ENCODE assay signal across 15 cellular contexts in genomic region chr6:32182617-32183016, GRCh38. TPM values are rescaled to one million over a fixed set of nuclear protein-coding genes. Genes with fewer than 3 reads are reported as not detected.
A peak's percentile ranks its signal among the peaks of the same experiment; 100 is the strongest.
DNase-seq lines count a peak whose midpoint lies in the region; ATAC-seq and TF ChIP-seq lines count a peak whose summit lies in the region.
"Had no signal": no experiment of that assay in that cellular context is flagged by ENCODE, and none has a peak within 500 bp of the region (broad histone marks: within the 10 kb centered on the region; RNA-seq: fewer than 3 reads in every experiment).

No MANE protein-coding gene starts in this region.

- DNase-seq in IMR-90, result no peak
- DNase-seq in effector memory CD4-positive, alpha-beta T cell, result no peak
- peak; percentile 68 for DNase-seq in posterior vena cava (ENCODE audit: low spot score)
- no peak for DNase-seq in Karpas-422
- DNase-seq in putamen (ENCODE audit: low spot score), result no peak
- DNase-seq: activated B cell treated with CpG ODN at 0.5 μM for 24 hours, dermis blood vessel endothelial cell, NCI-H1694 treated with DMSO at 0.1 percent for 48 hours, NCI-H526, PC-9, testis had no signal

- intact Hi-C loops in IMR-90 (cut with micrococcal nuclease), result no loop called here
- intact Hi-C loops in posterior vena cava (cut with DNase I), result no loop called here

- no peak overlapping the region for H3K18ac ChIP-seq in IMR-90 (ENCODE audit: low read depth, low read length)

- H3K27me3 ChIP-seq in BLaER1, result no peaks in the 10 kb centered on the region
- H3K27me3 ChIP-seq in IMR-90 (ENCODE audit: control insufficient read depth, insufficient read depth, low read length), result no peaks in the 10 kb centered on the region
- H3K27me3 ChIP-seq in effector memory CD4-positive, alpha-beta T cell (replicated peaks; ENCODE audit: control insufficient read depth, insufficient read depth, low read length, poor library complexity, severe bottlenecking), result no peaks in the 10 kb centered on the region
- no peaks in the 10 kb centered on the region for H3K27me3 ChIP-seq in Karpas-422 (ENCODE audit: low read length)
- H3K27me3 ChIP-seq: testis had no signal

- dilution Hi-C loops in IMR-90 (cut with HindIII; ENCODE audit: low sequenced_read_pairs, unreplicated experiment), result no loop called here

- H3K4me3 ChIP-seq in BLaER1 (no peak overlapping the region), IMR-90 (ENCODE audit: insufficient read depth, low read depth, low read length) (no peak overlapping the region), Karpas-422 (ENCODE audit: low read length) (no peak overlapping the region)
- H3K4me3 ChIP-seq in effector memory CD4-positive, alpha-beta T cell (ENCODE audit: insufficient read depth, low read depth, low read length, poor library complexity, severe bottlenecking), result no peak overlapping the region
- H3K4me3 ChIP-seq: PC-9, skin epidermis, testis had no signal

- no peak overlapping the region for H2AK5ac ChIP-seq in IMR-90 (ENCODE audit: low read depth, low read length)

- TF ChIP-seq POLR2A in IMR-90 (IDR thresholded peaks at IDR 0.05; ENCODE audit: low read depth, low read length), result no peak

- H4K8ac ChIP-seq in IMR-90 (ENCODE audit: low read depth in 2 of 2, low read length in 2 of 2), result no peak overlapping the region

- TF ChIP-seq RAD21 in IMR-90 (IDR thresholded peaks at IDR 0.05; ENCODE audit: low read length), result no peak

- CTCF ChIA-PET in IMR-90 (lab: Yijun Ruan, JAX), result no interaction called here

- peaks cover 16 to 40% of the 10 kb centered on the region in 2 experiments for H3K79me1 ChIP-seq in IMR-90 (ENCODE audit: low read depth in 1 of 2, low read length in 2 of 2)

- H2BK20ac ChIP-seq in IMR-90 (ENCODE audit: low read depth, low read length), result no peak overlapping the region

- no peak overlapping the region for H3K23ac ChIP-seq in IMR-90 (ENCODE audit: low read depth, low read length)

- H3K9ac ChIP-seq in BLaER1, result peak overlapping the region; percentile 41; the same call in 1 of the 2 replicates
- no peak overlapping the region for H3K9ac ChIP-seq in IMR-90 (ENCODE audit: low read depth, low read length)
- no peak overlapping the region for H3K9ac ChIP-seq in Karpas-422 (ENCODE audit: low read length)

- no peak overlapping the region for H2BK120ac ChIP-seq in IMR-90 (ENCODE audit: low read depth, low read length)

- ATAC-seq in IMR-90 (ENCODE audit: low read depth), result no peak
- ATAC-seq in GM18870 (IDR thresholded peaks at IDR 0.05; ENCODE audit: unreplicated experiment), result no peak
- ATAC-seq in HG03342 (IDR thresholded peaks at IDR 0.05; ENCODE audit: unreplicated experiment), result no peak

- H3K4me2 ChIP-seq in BLaER1 (no peak overlapping the region), IMR-90 (ENCODE audit: low read depth, low read length) (no peak overlapping the region), Karpas-422 (ENCODE audit: low read depth, low read length, poor library complexity, severe bottlenecking) (no peak overlapping the region)
- H3K4me2 ChIP-seq: PC-9 had no signal

- H3K9me3 ChIP-seq in BLaER1 (no peaks in the 10 kb centered on the region), IMR-90 (ENCODE audit: control insufficient read depth, insufficient read depth, low read length) (no peaks in the 10 kb centered on the region), Karpas-422 (ENCODE audit: low read length) (no peaks in the 10 kb centered on the region)
- no peaks in the 10 kb centered on the region for H3K9me3 ChIP-seq in effector memory CD4-positive, alpha-beta T cell (ENCODE audit: control insufficient read depth, low read length)
- H3K9me3 ChIP-seq: testis had no signal

- H3K79me2 ChIP-seq in Karpas-422 (ENCODE audit: low read length), result peaks cover 25% of the 10 kb centered on the region

- no peak for TF ChIP-seq CTCF in IMR-90 (conservative IDR thresholded peaks at IDR 0.05; ENCODE audit: low read depth, low read length)

- no peak overlapping the region for H3K4ac ChIP-seq in IMR-90 (ENCODE audit: low read depth, low read length)

- no TSS peak for BruUV-seq in IMR-90 (replicated peaks; lab: Mats Ljungman, UMichigan)

- POLR2A ChIA-PET in IMR-90 (lab: Charles Lee; ENCODE audit: unreplicated experiment), result no interaction called here

- H2AK9ac ChIP-seq in IMR-90 (replicated peaks; ENCODE audit: low read depth, low read length, poor library complexity), result peak overlapping the region; percentile 14

- no peak overlapping the region for H3K14ac ChIP-seq in IMR-90 (replicated peaks; ENCODE audit: low read depth, low read length)

- H3K56ac ChIP-seq in IMR-90 (ENCODE audit: extremely low read depth, insufficient read depth, low read length), result no peak overlapping the region

- H2AFZ ChIP-seq in IMR-90 (replicated peaks; ENCODE audit: low read length, poor library complexity) (no peak overlapping the region), Karpas-422 (ENCODE audit: low read length) (no peak overlapping the region)
- H2AFZ ChIP-seq: PC-9 had no signal

- H3K9me2 ChIP-seq in Karpas-422 (replicated peaks; ENCODE audit: insufficient read depth, low read length), result no peaks in the 10 kb centered on the region

- peaks cover 15% of the 10 kb centered on the region for H3K9me1 ChIP-seq in IMR-90 (ENCODE audit: insufficient read depth, low read length)

- no peak overlapping the region for H4K91ac ChIP-seq in IMR-90 (ENCODE audit: insufficient read depth, low read depth, low read length)

- WGBS in IMR-90 (ENCODE audit: extremely low coverage in 2 of 2, insufficient read length in 1 of 2), 2 experiments, result no CpG with 5 or more reads among the region's 10 CpGs

- H3K36me3 ChIP-seq in BLaER1 (peaks cover 70% of the 10 kb centered on the region), IMR-90 (ENCODE audit: control insufficient read depth, insufficient read depth, low read length) (peaks cover 34% of the 10 kb centered on the region), Karpas-422 (ENCODE audit: insufficient read depth, low read length) (peaks cover 9% of the 10 kb centered on the region)
- peaks cover 54% of the 10 kb centered on the region for H3K36me3 ChIP-seq in effector memory CD4-positive, alpha-beta T cell (ENCODE audit: control insufficient read depth, insufficient read depth, low read length)

- peaks cover 37% of the 10 kb centered on the region for H3K4me1 ChIP-seq in BLaER1
- no peaks in the 10 kb centered on the region for H3K4me1 ChIP-seq in IMR-90 (ENCODE audit: control insufficient read depth, insufficient read depth, low read length)
- H3K4me1 ChIP-seq in effector memory CD4-positive, alpha-beta T cell (ENCODE audit: control insufficient read depth, insufficient read depth, low read length, poor library complexity, severe bottlenecking), result peaks cover 27% of the 10 kb centered on the region
- peaks cover 37% of the 10 kb centered on the region for H3K4me1 ChIP-seq in Karpas-422 (ENCODE audit: low read length)

- in situ Hi-C loops in IMR-90 (cut with MboI; ENCODE audit: low sequenced_read_pairs), result loop anchor here (25.0 kb wide), 1 partner anchor 780 kb away; the partner anchor contains the start of genes BRD2 and HLA-DMA

- H4K20me1 ChIP-seq in BLaER1 (no peaks in the 10 kb centered on the region; the same call in 1 of the 2 replicates), IMR-90 (ENCODE audit: insufficient read depth, low read length) (peaks cover 3% of the 10 kb centered on the region; the same call in 1 of the 2 replicates), Karpas-422 (ENCODE audit: insufficient read depth, low read depth, low read length) (no peaks in the 10 kb centered on the region)

- H2BK15ac ChIP-seq in IMR-90 (ENCODE audit: low read depth, low read length), result no peak overlapping the region

- H2BK5ac ChIP-seq in IMR-90 (ENCODE audit: low read depth, low read length, poor library complexity, severe bottlenecking), result no peak overlapping the region

- H3K27ac ChIP-seq in BLaER1, result peak overlapping the region; percentile 37; the same call in 1 of the 2 replicates
- no peak overlapping the region for H3K27ac ChIP-seq in IMR-90 (ENCODE audit: insufficient read depth, low read length)
- peak overlapping the region; percentile 8 for H3K27ac ChIP-seq in effector memory CD4-positive, alpha-beta T cell (ENCODE audit: insufficient read depth, low read length, poor library complexity, severe bottlenecking)
- H3K27ac ChIP-seq in Karpas-422 (ENCODE audit: low read length), result no peak overlapping the region
- H3K27ac ChIP-seq: PC-9 had no signal

- H4K5ac ChIP-seq in IMR-90 (ENCODE audit: low read depth, low read length), result no peak overlapping the region

RNA-seq across cellular contexts. Expression of gene AGER, which starts 1.4 kb away (rescaled TPM):
- total RNA-seq in IMR-90 (2012; rRNA removed) (0.18 and 0.28 TPM in 2 replicates), posterior vena cava (1 to 10 TPM; 4.6 to 7.3 TPM)
- 4.2 and 4.9 TPM in 2 replicates for polyA plus RNA-seq in IMR-90 (2012; rRNA removed)
- polyA plus RNA-seq in IMR-90 (2012; cell fraction: cytosol; rRNA removed), result 1.1 and 2.2 TPM in 2 replicates
- polyA plus RNA-seq in IMR-90 (2012; cell fraction: nucleus; rRNA removed; ENCODE audit: low replicate concordance), result 30.4 and 52.1 TPM in 2 replicates
- total RNA-seq in Karpas-422 (2014; rRNA removed; shearing (Covaris generic); ENCODE audit: low replicate concordance), result 9.0 and 9.2 TPM in 2 replicates

RNA-seq across cellular contexts. Expression of gene RNF5, which starts 4.4 kb away (rescaled TPM):
- total RNA-seq in IMR-90 (2012; rRNA removed) (18.8 and 28.1 TPM in 2 replicates), posterior vena cava (10 to 100 TPM; 43.2 to 46.7 TPM)
- polyA plus RNA-seq in IMR-90 (2012; rRNA removed), result 34.1 and 41.4 TPM in 2 replicates
- polyA plus RNA-seq in IMR-90 (2012; cell fraction: cytosol; rRNA removed), result 33.4 and 41.0 TPM in 2 replicates
- 16.1 and 29.7 TPM in 2 replicates for polyA plus RNA-seq in IMR-90 (2012; cell fraction: nucleus; rRNA removed; ENCODE audit: low replicate concordance)
- 73.5 and 78.5 TPM in 2 replicates for total RNA-seq in Karpas-422 (2014; rRNA removed; shearing (Covaris generic); ENCODE audit: low replicate concordance)

RNA-seq across cellular contexts. Expression of gene AGPAT1, which starts 6.7 kb away (rescaled TPM):
- total RNA-seq in IMR-90 (2012; rRNA removed), result 27.2 TPM in 2 replicates
- polyA plus RNA-seq in IMR-90 (2012; rRNA removed), result 116 and 126 TPM in 2 replicates
- 104 and 146 TPM in 2 replicates for polyA plus RNA-seq in IMR-90 (2012; cell fraction: cytosol; rRNA removed)
- polyA plus RNA-seq in IMR-90 (2012; cell fraction: nucleus; rRNA removed; ENCODE audit: low replicate concordance), result 76.1 and 123 TPM in 2 replicates
- 10 to 100 TPM; 42.0 to 53.3 TPM for total RNA-seq in posterior vena cava
- total RNA-seq in Karpas-422 (2014; rRNA removed; shearing (Covaris generic); ENCODE audit: low replicate concordance), result 54.8 and 74.5 TPM in 2 replicates

RNA-seq across cellular contexts. Expression of gene PBX2, which starts 7.4 kb away (rescaled TPM):
- 13.9 and 17.7 TPM in 2 replicates for total RNA-seq in IMR-90 (2012; rRNA removed)
- polyA plus RNA-seq in IMR-90 (2012; rRNA removed), result 56.8 and 58.0 TPM in 2 replicates
- polyA plus RNA-seq in IMR-90 (2012; cell fraction: cytosol; rRNA removed), result 28.8 and 42.1 TPM in 2 replicates
- polyA plus RNA-seq in IMR-90 (2012; cell fraction: nucleus; rRNA removed; ENCODE audit: low replicate concordance), result 262 and 270 TPM in 2 replicates
- 10 to 100 TPM; 49.4 to 53.1 TPM for total RNA-seq in posterior vena cava
- 51.7 and 84.0 TPM in 2 replicates for total RNA-seq in Karpas-422 (2014; rRNA removed; shearing (Covaris generic); ENCODE audit: low replicate concordance)

RNA-seq across cellular contexts. Expression of gene GPSM3, which starts 9.8 kb away (rescaled TPM):
- total RNA-seq in IMR-90 (2012; rRNA removed) (3.0 and 3.9 TPM in 2 replicates), posterior vena cava (10 to 100 TPM; 15.4 to 22.1 TPM)
- 9.8 and 12.2 TPM in 2 replicates for polyA plus RNA-seq in IMR-90 (2012; rRNA removed)
- polyA plus RNA-seq in IMR-90 (2012; cell fraction: cytosol; rRNA removed), result 6.9 and 7.5 TPM in 2 replicates
- 6.9 and 8.2 TPM in 2 replicates for polyA plus RNA-seq in IMR-90 (2012; cell fraction: nucleus; rRNA removed; ENCODE audit: low replicate concordance)
- total RNA-seq in Karpas-422 (2014; rRNA removed; shearing (Covaris generic); ENCODE audit: low replicate concordance), result 66.5 and 85.9 TPM in 2 replicates

Comparison
In these comparisons a context has a peak if more than half of its experiments do, and no peak if none do; other contexts are left out.
1. H3K27ac ChIP-seq: peak in BLaER1 (single experiment) and effector memory CD4-positive, alpha-beta T cell (single experiment); none in IMR-90 (single experiment) and Karpas-422 (single experiment).